Comparison of ENCODE assay signal across 8 cellular contexts in genomic region chr4:108762559-108763225, GRCh38. TPM values are rescaled to one million over a fixed set of nuclear protein-coding genes. Genes with fewer than 3 reads are reported as not detected.
A peak's percentile ranks its signal among the peaks of the same experiment; 100 is the strongest.
DNase-seq lines count a peak whose midpoint lies in the region; ATAC-seq and TF ChIP-seq lines count a peak whose summit lies in the region.

ETNPPL (minus strand) TSS chr4:108763053; CDS start chr4:108762898, 155 bp downstream.

- peak; percentile 52 for ATAC-seq in GM21360 (IDR thresholded peaks at IDR 0.05; ENCODE audit: unreplicated experiment)
- no peak for ATAC-seq in GM18870 (IDR thresholded peaks at IDR 0.05; ENCODE audit: unreplicated experiment)

- no peak for TF ChIP-seq CTCF in Peyer's patch (IDR thresholded peaks at IDR 0.05)
- no peak for TF ChIP-seq CTCF in MCF 10A (IDR thresholded peaks at IDR 0.05; ENCODE audit: unreplicated experiment)

- intact Hi-C loops in MCF 10A (cut with micrococcal nuclease) = no loop called here

- CTCF ChIA-PET in MCF 10A (lab: Yijun Ruan, JAX) = no interaction called here

- TF ChIP-seq POLR2A in Peyer's patch (IDR thresholded peaks at IDR 0.05) = no peak

- H3K4me1 ChIP-seq in Peyer's patch = peaks cover 0 to 12% (median 1%) of the 10 kb centered on the region in 4 donors

- H3K4me3 Mint-ChIP-seq in MCF 10A (ENCODE audit: unreplicated experiment) = peak within 1 kb of the TSS; percentile 69

- peaks cover 9% of the 10 kb centered on the region for H3K4me1 Mint-ChIP-seq in MCF 10A (ENCODE audit: insufficient read depth, unreplicated experiment)

- no peaks in the 10 kb centered on the region for H3K36me3 ChIP-seq in Peyer's patch

- H3K9me3 ChIP-seq in Peyer's patch = no peaks in the 10 kb centered on the region

- H3K27me3 ChIP-seq in Peyer's patch = no peaks in the 10 kb centered on the region

- H3K27ac Mint-ChIP-seq in MCF 10A (ENCODE audit: low read depth, unreplicated experiment) = no peak within 1 kb of the TSS

- no peaks in the 10 kb centered on the region for H3K9me3 Mint-ChIP-seq in MCF 10A (ENCODE audit: unreplicated experiment)

- H3K36me3 Mint-ChIP-seq in MCF 10A (ENCODE audit: insufficient read depth, unreplicated experiment) = no peaks in the 10 kb centered on the region

- no peak within 1 kb of the TSS for H3K27ac ChIP-seq in Peyer's patch
- no peak within 1 kb of the TSS for H3K27ac ChIP-seq in skin epidermis

- BruUV-seq in MCF 10A (replicated peaks; lab: Mats Ljungman, UMichigan) = no TSS peak

- DNase-seq in Peyer's patch (peak in 2 of 3 donors; percentile 50 to 57), MCF 10A (ENCODE audit: unreplicated experiment) (no peak), iPS-NIHi11 (ENCODE audit: low spot score) (peak; percentile 83), GM19240 (ENCODE audit: insufficient read length, low spot score) (no peak)
- DNase-seq in activated effector memory CD4-positive, alpha-beta T cell treated with Interleukin-2 at 50 U/mL for 16 hours = no peak

- peaks cover 7% of the 10 kb centered on the region for H3K27me3 Mint-ChIP-seq in MCF 10A (ENCODE audit: insufficient read depth, unreplicated experiment)

- H3K4me3 ChIP-seq in Peyer's patch (peak within 1 kb of the TSS; percentile 23 to 56 (median 39)), skin epidermis (peak within 1 kb of the TSS; percentile 10 to 50 (median 33))

- POLR2A ChIA-PET in MCF 10A (lab: Yijun Ruan, JAX) = no interaction called here

RNA-seq across cellular contexts. Expression of gene ETNPPL, which starts in this region (rescaled TPM):
- not detected for total RNA-seq in Peyer's patch
- total RNA-seq in MCF 10A (2022) = not detected in 2 replicates

Comparison
In these comparisons a context has a peak if more than half of its experiments do, and no peak if none do; other contexts are left out.
1. Peak in DNase-seq and H3K4me3 ChIP-seq in Peyer's patch; RNA of the gene not detected or under 1 TPM.